Comparison of ENCODE assay signal across 1 cellular context in the genomic region with DNA sequence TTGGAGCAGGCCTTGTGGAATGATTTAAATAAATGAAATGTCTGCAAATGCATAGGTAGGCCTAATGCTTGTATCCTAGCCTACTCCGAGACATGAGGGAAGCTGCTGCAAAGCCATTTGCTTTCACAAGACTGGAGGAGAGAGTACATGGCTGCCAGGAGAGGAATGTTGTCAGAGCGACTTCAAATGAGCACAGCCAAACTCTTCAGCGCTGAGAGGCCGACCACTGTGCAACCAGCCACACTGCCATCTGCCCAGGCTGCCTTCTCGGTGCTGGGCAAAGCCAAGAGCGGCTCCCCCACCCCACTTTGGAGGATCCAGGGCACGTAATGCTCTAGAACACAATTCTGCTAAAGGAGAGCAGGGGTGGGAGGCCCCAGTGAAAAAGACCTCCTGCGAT.
TF ChIP-seq lines count a peak whose summit lies in the region.

No MANE protein-coding gene starts in this region.

TF ChIP-seq in GM23338, 12 proteins besides CTCF, POLR2A, EP300 and RAD21 (continued from another document):
- TF ChIP-seq, protein P1, sequence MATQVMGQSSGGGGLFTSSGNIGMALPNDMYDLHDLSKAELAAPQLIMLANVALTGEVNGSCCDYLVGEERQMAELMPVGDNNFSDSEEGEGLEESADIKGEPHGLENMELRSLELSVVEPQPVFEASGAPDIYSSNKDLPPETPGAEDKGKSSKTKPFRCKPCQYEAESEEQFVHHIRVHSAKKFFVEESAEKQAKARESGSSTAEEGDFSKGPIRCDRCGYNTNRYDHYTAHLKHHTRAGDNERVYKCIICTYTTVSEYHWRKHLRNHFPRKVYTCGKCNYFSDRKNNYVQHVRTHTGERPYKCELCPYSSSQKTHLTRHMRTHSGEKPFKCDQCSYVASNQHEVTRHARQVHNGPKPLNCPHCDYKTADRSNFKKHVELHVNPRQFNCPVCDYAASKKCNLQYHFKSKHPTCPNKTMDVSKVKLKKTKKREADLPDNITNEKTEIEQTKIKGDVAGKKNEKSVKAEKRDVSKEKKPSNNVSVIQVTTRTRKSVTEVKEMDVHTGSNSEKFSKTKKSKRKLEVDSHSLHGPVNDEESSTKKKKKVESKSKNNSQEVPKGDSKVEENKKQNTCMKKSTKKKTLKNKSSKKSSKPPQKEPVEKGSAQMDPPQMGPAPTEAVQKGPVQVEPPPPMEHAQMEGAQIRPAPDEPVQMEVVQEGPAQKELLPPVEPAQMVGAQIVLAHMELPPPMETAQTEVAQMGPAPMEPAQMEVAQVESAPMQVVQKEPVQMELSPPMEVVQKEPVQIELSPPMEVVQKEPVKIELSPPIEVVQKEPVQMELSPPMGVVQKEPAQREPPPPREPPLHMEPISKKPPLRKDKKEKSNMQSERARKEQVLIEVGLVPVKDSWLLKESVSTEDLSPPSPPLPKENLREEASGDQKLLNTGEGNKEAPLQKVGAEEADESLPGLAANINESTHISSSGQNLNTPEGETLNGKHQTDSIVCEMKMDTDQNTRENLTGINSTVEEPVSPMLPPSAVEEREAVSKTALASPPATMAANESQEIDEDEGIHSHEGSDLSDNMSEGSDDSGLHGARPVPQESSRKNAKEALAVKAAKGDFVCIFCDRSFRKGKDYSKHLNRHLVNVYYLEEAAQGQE (IDR thresholded peaks at IDR 0.05; ENCODE audit: unreplicated experiment), result no peak
- TF ChIP-seq, protein P2, sequence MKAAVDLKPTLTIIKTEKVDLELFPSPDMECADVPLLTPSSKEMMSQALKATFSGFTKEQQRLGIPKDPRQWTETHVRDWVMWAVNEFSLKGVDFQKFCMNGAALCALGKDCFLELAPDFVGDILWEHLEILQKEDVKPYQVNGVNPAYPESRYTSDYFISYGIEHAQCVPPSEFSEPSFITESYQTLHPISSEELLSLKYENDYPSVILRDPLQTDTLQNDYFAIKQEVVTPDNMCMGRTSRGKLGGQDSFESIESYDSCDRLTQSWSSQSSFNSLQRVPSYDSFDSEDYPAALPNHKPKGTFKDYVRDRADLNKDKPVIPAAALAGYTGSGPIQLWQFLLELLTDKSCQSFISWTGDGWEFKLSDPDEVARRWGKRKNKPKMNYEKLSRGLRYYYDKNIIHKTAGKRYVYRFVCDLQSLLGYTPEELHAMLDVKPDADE (IDR thresholded peaks at IDR 0.05), result no peak
- TF ChIP-seq CREB1 (CRISPR knock-in tag; IDR thresholded peaks at IDR 0.05; ENCODE audit: low read depth) (no peak), STAT1 (IDR thresholded peaks at IDR 0.05; ENCODE audit: unreplicated experiment) (no peak), EZH2phosphoT487 (IDR thresholded peaks at IDR 0.05; ENCODE audit: unreplicated experiment) (no peak), ZNF331 (CRISPR knock-in tag; IDR thresholded peaks at IDR 0.05; ENCODE audit: low read depth) (no peak), ZNF462 (CRISPR knock-in tag; IDR thresholded peaks at IDR 0.05) (no peak), JUNB (IDR thresholded peaks at IDR 0.05; ENCODE audit: unreplicated experiment) (no peak)
